8 cellular contexts compared by ENCODE assay signal in genomic region chr1:185044981-185045792, GRCh38. TPM values are rescaled to one million over a fixed set of nuclear protein-coding genes. Genes with fewer than 3 reads are reported as not detected.
DNase-seq lines count a peak whose midpoint lies in the region; ATAC-seq, FAIRE-seq and TF ChIP-seq lines count a peak whose summit lies in the region.

RNF2 (plus strand) TSS chr1:185045558; CDS start chr1:185087554, 41,996 bp downstream.

- ATAC-seq in HG02763 (IDR thresholded peaks at IDR 0.05; ENCODE audit: unreplicated experiment) (peak; percentile 85), GM18873 (IDR thresholded peaks at IDR 0.05; ENCODE audit: low FRiP score, unreplicated experiment) (no peak)

- in situ Hi-C loops in astrocyte of the cerebellum (cut with HindIII; ENCODE audit: low sequenced_read_pairs), result no loop called here

- peak within 1 kb of the TSS; percentile 92 for H3K4me3 ChIP-seq in astrocyte of the cerebellum (ENCODE audit: low read depth, low read length)
- H3K4me3 ChIP-seq in retinal pigment epithelial cell (ENCODE audit: low read length), result peak within 1 kb of the TSS; percentile 89

- no peak for TF ChIP-seq CTCF in astrocyte of the cerebellum (IDR thresholded peaks at IDR 0.05; ENCODE audit: low read depth, low read length, missing control alignments)
- no peak for TF ChIP-seq CTCF in retinal pigment epithelial cell (conservative IDR thresholded peaks at IDR 0.05; ENCODE audit: low read depth, low read length)

- TF ChIP-seq POLR2A in GM12892 (IDR thresholded peaks at IDR 0.05; ENCODE audit: low read depth, low read length), result no peak; the same call in 1 of the 2 replicates

- DNase-seq in GM12892 (ENCODE audit: insufficient read length) (peak; percentile 75), NCI-H1417 (lab: John Stamatoyannopoulos, UW) (peak; percentile 86 to 90 (median 87)), T-helper 9 cell (peak; percentile 70), astrocyte of the cerebellum (ENCODE audit: low read depth) (peak; percentile 58), hippocampal formation (lab: John Stamatoyannopoulos, UW) (peak; percentile 76 to 82), retinal pigment epithelial cell (ENCODE audit: low read depth) (peak; percentile 34)

- peak; percentile 85 for FAIRE-seq in GM12892 (lab: Jason Lieb, UNC)

RNA-seq across cellular contexts. Expression of gene RNF2, which starts in this region (rescaled TPM):
- polyA plus RNA-seq in GM12892 (2012; ENCODE audit: missing spikeins), result 13.3 TPM

Comparison
In these comparisons a context has a peak if more than half of its experiments do, and no peak if none do; other contexts are left out.
1. DNase-seq: peak in every context shown above with its lines; median percentile 87 in NCI-H1417; 79 in hippocampal formation; 75 in GM12892; 70 in T-helper 9 cell; 58 in astrocyte of the cerebellum; 34 in retinal pigment epithelial cell.